In the genomic region with DNA sequence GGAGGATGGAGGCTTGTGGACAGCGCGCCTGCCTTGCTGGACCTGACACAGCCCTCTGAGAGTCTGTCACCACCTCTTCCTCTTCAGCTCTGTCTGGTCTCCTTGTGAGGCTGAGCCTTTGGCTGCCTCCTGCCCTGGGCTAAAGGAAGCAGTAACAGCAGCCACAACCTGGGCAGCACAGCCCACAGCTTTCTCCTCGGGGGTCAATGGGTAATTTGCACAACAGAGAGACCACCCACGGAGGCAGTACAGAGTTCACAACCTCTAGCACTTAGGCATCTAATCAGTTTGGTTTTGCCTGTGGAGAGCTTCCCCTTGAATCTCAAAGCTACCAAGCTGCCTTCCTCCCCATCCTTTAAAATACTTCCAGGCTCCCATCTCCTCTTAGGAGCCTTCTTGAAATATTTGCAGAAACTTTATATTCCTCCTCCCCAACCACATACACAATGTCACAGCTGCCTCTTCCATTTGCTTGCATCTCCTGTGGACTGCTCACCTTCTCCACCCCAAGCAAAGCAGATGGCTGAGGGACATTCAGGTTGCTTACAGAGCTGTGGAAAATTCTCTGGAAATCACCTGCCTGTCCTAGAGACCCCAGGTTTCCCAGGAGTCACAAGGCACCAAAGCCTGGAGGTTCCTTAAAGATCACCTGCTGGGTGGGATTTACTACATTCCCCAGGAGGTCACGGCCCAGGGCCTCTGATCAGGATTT, we compare ENCODE assay signal across 14 cellular contexts.
"Had no signal": no experiment of that assay in that cellular context is flagged by ENCODE, and none has a peak within 500 bp of the region (broad histone marks: within the 10 kb centered on the region; RNA-seq: fewer than 3 reads in every experiment).

No MANE protein-coding gene starts in this region.

- DNase-seq: activated CD4-positive, alpha-beta T cell treated with anti-CD3 and anti-CD28 coated beads, Interleukin-2, amount 50 U/mL, for 4 hours; activated CD4-positive, CD25-positive, alpha-beta regulatory T cell treated with anti-CD3 and anti-CD28 coated beads, Interleukin-2, amount 50 U/mL, for 72 hours; activated naive CD4-positive, alpha-beta T cell treated with anti-CD3 and anti-CD28 coated beads, Interleukin-2, amount 10 ng/mL, durations not matched to agents 7 days and 5 days; activated T-cell treated with anti-CD3 and anti-CD28 coated beads, Interleukin-2, amount 50 U/mL, for 24 hours; dermis blood vessel endothelial cell; left cardiac atrium; lower lobe of right lung; midbrain; stimulated activated CD4-positive, alpha-beta T cell treated with anti-CD3 and anti-CD28 coated beads, Interleukin-12 subunit alpha, Interleukin-12 subunit beta, amount 100 ng/mL, for 4 hours; stimulated activated CD4-positive, alpha-beta T cell treated with anti-CD3 and anti-CD28 coated beads, Interleukin-2, amount 100 ng/mL, for 24 hours; T-helper 1 cell; T1000 had no signal

- H3K4me3 ChIP-seq: lower lobe of right lung, thoracic aorta had no signal

- H3K9me3 ChIP-seq: lower lobe of right lung, thoracic aorta had no signal

- H3K4me1 ChIP-seq: lower lobe of right lung had no signal

- H3K9me3 Mint-ChIP-seq: activated naive CD4-positive, alpha-beta T cell treated with anti-CD3 and anti-CD28 coated beads, Interleukin-2, amount 10 ng/mL, durations not matched to agents 7 days and 5 days; stimulated activated effector memory CD8-positive, alpha-beta T cell treated with anti-CD3 and anti-CD28 coated beads, Interleukin-12 subunit alpha, Interleukin-12 subunit beta, amount 100 ng/mL, for 72 hours had no signal

- H3K27ac ChIP-seq: lower lobe of right lung, thoracic aorta had no signal

- H3K36me3 ChIP-seq: lower lobe of right lung, thoracic aorta had no signal

- H3K27ac Mint-ChIP-seq: activated naive CD4-positive, alpha-beta T cell treated with anti-CD3 and anti-CD28 coated beads, Interleukin-2, amount 10 ng/mL, durations not matched to agents 7 days and 5 days; activated T-cell treated with anti-CD3 and anti-CD28 coated beads, Interleukin-2, amount 50 U/mL, for 24 hours; stimulated activated effector memory CD8-positive, alpha-beta T cell treated with anti-CD3 and anti-CD28 coated beads, Interleukin-12 subunit alpha, Interleukin-12 subunit beta, amount 100 ng/mL, for 72 hours had no signal

- ATAC-seq: left cardiac atrium; lower lobe of right lung; stimulated activated effector memory CD8-positive, alpha-beta T cell treated with anti-CD3 and anti-CD28 coated beads, Interleukin-12 subunit alpha, Interleukin-12 subunit beta, amount 100 ng/mL, for 72 hours had no signal

- H3K4me3 Mint-ChIP-seq: activated naive CD4-positive, alpha-beta T cell treated with anti-CD3 and anti-CD28 coated beads, Interleukin-2, amount 10 ng/mL, durations not matched to agents 7 days and 5 days; activated T-cell treated with anti-CD3 and anti-CD28 coated beads, Interleukin-2, amount 50 U/mL, for 24 hours; stimulated activated effector memory CD8-positive, alpha-beta T cell treated with anti-CD3 and anti-CD28 coated beads, Interleukin-12 subunit alpha, Interleukin-12 subunit beta, amount 100 ng/mL, for 72 hours had no signal

- H3K36me3 Mint-ChIP-seq: activated naive CD4-positive, alpha-beta T cell treated with anti-CD3 and anti-CD28 coated beads, Interleukin-2, amount 10 ng/mL, durations not matched to agents 7 days and 5 days; stimulated activated effector memory CD8-positive, alpha-beta T cell treated with anti-CD3 and anti-CD28 coated beads, Interleukin-12 subunit alpha, Interleukin-12 subunit beta, amount 100 ng/mL, for 72 hours had no signal

- H3K4me1 Mint-ChIP-seq: activated naive CD4-positive, alpha-beta T cell treated with anti-CD3 and anti-CD28 coated beads, Interleukin-2, amount 10 ng/mL, durations not matched to agents 7 days and 5 days; stimulated activated effector memory CD8-positive, alpha-beta T cell treated with anti-CD3 and anti-CD28 coated beads, Interleukin-12 subunit alpha, Interleukin-12 subunit beta, amount 100 ng/mL, for 72 hours had no signal
